8 cellular contexts compared by ENCODE assay signal in genomic region chr19:34403784-34404108, GRCh38. TPM values are rescaled to one million over a fixed set of nuclear protein-coding genes. Genes with fewer than 3 reads are reported as not detected.
DNase-seq lines count a peak whose midpoint lies in the region; ATAC-seq and TF ChIP-seq lines count a peak whose summit lies in the region.

No MANE protein-coding gene starts in this region.

- H2BK15ac ChIP-seq in neuronal stem cell (ENCODE audit: low read length), result no peak overlapping the region

- H2AK5ac ChIP-seq in neuronal stem cell (ENCODE audit: low read depth, low read length), result no peak overlapping the region

- H3K36me3 ChIP-seq in ES-I3 (ENCODE audit: insufficient read depth, low read length), result no peaks in the 10 kb centered on the region
- H3K36me3 ChIP-seq in neuronal stem cell (replicated peaks in 1 of 2; ENCODE audit: control insufficient read depth in 2 of 2, insufficient read depth in 2 of 2, low read length in 2 of 2), result peaks cover 16 to 25% of the 10 kb centered on the region in 2 donors

- no peak overlapping the region for H3K4ac ChIP-seq in neuronal stem cell (ENCODE audit: low read length)

- no peak overlapping the region for H3K23ac ChIP-seq in neuronal stem cell (ENCODE audit: low read depth, low read length, poor library complexity)

- no peak for DNase-seq in coronary artery (ENCODE audit: low spot score)
- DNase-seq in neuronal stem cell (ENCODE audit: low spot score), result no peak
- DNase-seq in Ammon's horn (ENCODE audit: low spot score), result no peak
- no peak for DNase-seq in omental fat pad (ENCODE audit: low spot score)
- DNase-seq in GDM1 (lab: John Stamatoyannopoulos, UW), result no peak
- DNase-seq in hypothalamus (lab: John Stamatoyannopoulos, UW), result no peak

- no peak overlapping the region for H3K4me2 ChIP-seq in neuronal stem cell (ENCODE audit: insufficient read depth, low read length, poor library complexity, severe bottlenecking)

- no peaks in the 10 kb centered on the region for H3K9me3 ChIP-seq in ES-I3 (ENCODE audit: control insufficient read depth, insufficient read depth, low read length)
- no peaks in the 10 kb centered on the region for H3K9me3 ChIP-seq in neuronal stem cell (replicated peaks in 1 of 2; ENCODE audit: control insufficient read depth in 2 of 2, insufficient read depth in 1 of 2, low read depth in 1 of 2, low read length in 2 of 2)

- H3K18ac ChIP-seq in neuronal stem cell (ENCODE audit: low read length), result no peak overlapping the region

- no peak overlapping the region for H2BK120ac ChIP-seq in neuronal stem cell (ENCODE audit: low read depth, low read length)

- H3K27me3 ChIP-seq in neuronal stem cell (ENCODE audit: control insufficient read depth in 3 of 3, insufficient read depth in 3 of 3, low read depth in 1 of 3, low read length in 3 of 3), result no peaks in the 10 kb centered on the region

- H3K79me1 ChIP-seq in neuronal stem cell (ENCODE audit: low read depth, low read length), result peaks cover 8% of the 10 kb centered on the region

- ATAC-seq in HG03378 (IDR thresholded peaks at IDR 0.05; ENCODE audit: unreplicated experiment) (peak; percentile 4), omental fat pad (ENCODE audit: low FRiP score) (no peak)

- no peak overlapping the region for H2BK5ac ChIP-seq in neuronal stem cell (ENCODE audit: low read length)

- TF ChIP-seq CTCF in coronary artery (IDR thresholded peaks at IDR 0.05), result no peak
- no peak for TF ChIP-seq CTCF in omental fat pad (IDR thresholded peaks at IDR 0.05)

- H3K4me1 ChIP-seq in ES-I3 (ENCODE audit: insufficient read depth, low read length) (no peaks in the 10 kb centered on the region), neuronal stem cell (ENCODE audit: control insufficient read depth in 2 of 2, insufficient read depth in 1 of 2, low read depth in 1 of 2, low read length in 2 of 2) (no peaks in the 10 kb centered on the region)

- peak overlapping the region; percentile 99 for H2AFZ ChIP-seq in neuronal stem cell (ENCODE audit: low read length)

- no peak overlapping the region for H4K91ac ChIP-seq in neuronal stem cell (ENCODE audit: low read depth, low read length, poor library complexity)

- peak overlapping the region; percentile 94 for H3K4me3 ChIP-seq in coronary artery
- peak overlapping the region; percentile 91 to 99 for H3K4me3 ChIP-seq in neuronal stem cell (ENCODE audit: low read length in 2 of 2)

- H3K9ac ChIP-seq in ES-I3 (ENCODE audit: low read depth, low read length) (peak overlapping the region; percentile 62; the same call in 1 of the 2 replicates), neuronal stem cell (ENCODE audit: low read depth, low read length, poor library complexity) (no peak overlapping the region)

- no peak overlapping the region for H2BK12ac ChIP-seq in neuronal stem cell (ENCODE audit: low read length)

- H3K27ac ChIP-seq in coronary artery (peak overlapping the region in 1 of 2 donors; percentile 43), neuronal stem cell (replicated peaks; ENCODE audit: low read length) (no peak overlapping the region)

- H3K14ac ChIP-seq in neuronal stem cell (ENCODE audit: low read length), result no peak overlapping the region

- H4K8ac ChIP-seq in neuronal stem cell (ENCODE audit: low read depth, low read length), result no peak overlapping the region

- WGBS in neuronal stem cell (ENCODE audit: extremely low coverage in 2 of 2, insufficient read length in 2 of 2, insufficient replicate concordance in 1 of 2), 2 donors, result no CpG with 5 or more reads among the region's 6 CpGs

RNA-seq across cellular contexts. Expression of gene PDCD2L, which starts 0.5 kb away (rescaled TPM):
- polyA plus RNA-seq in neuronal stem cell (2013, experiment 1 of 2), result 30.4 TPM
- polyA plus RNA-seq in neuronal stem cell (2013, experiment 2 of 2), result 30.4 TPM
- 10 to 100 TPM in 2 of 4 donors, 1 to 10 TPM in 2; 6.1 to 12.8 (median 9.2) TPM for total RNA-seq in omental fat pad

RNA-seq across cellular contexts. Expression of gene UBA2, which starts 24.4 kb away (rescaled TPM):
- polyA plus RNA-seq in neuronal stem cell (2013, experiment 1 of 2), result 226 TPM
- 239 TPM for polyA plus RNA-seq in neuronal stem cell (2013, experiment 2 of 2)
- total RNA-seq in omental fat pad, result 100 to 1,000 TPM; 106 to 170 (median 152) TPM

RNA-seq across cellular contexts. Expression of gene GPI, which starts 38.8 kb away (rescaled TPM):
- 75.0 TPM for polyA plus RNA-seq in neuronal stem cell (2013, experiment 1 of 2)
- polyA plus RNA-seq in neuronal stem cell (2013, experiment 2 of 2), result 71.3 TPM
- 100 to 1,000 TPM; 156 to 258 (median 211) TPM for total RNA-seq in omental fat pad
